14 cellular contexts compared by ENCODE assay signal in genomic region chr7:4006687-4007086, GRCh38.
A peak's percentile ranks its signal among the peaks of the same experiment; 100 is the strongest.
DNase-seq lines count a peak whose midpoint lies in the region; ATAC-seq, FAIRE-seq and TF ChIP-seq lines count a peak whose summit lies in the region.
"Had no signal": no experiment of that assay in that cellular context is flagged by ENCODE, and none has a peak within 500 bp of the region (broad histone marks: within the 10 kb centered on the region; RNA-seq: fewer than 3 reads in every experiment).

No MANE protein-coding gene starts in this region.

- TF ChIP-seq CTCF in right atrium auricular region (IDR thresholded peaks at IDR 0.05): no peak

- H3K9me3 ChIP-seq in small intestine (ENCODE audit: control insufficient read depth, low read depth) (no peaks in the 10 kb centered on the region), right atrium auricular region (no peaks in the 10 kb centered on the region)
- H3K9me3 ChIP-seq: adrenal gland, stomach had no signal

- ATAC-seq in left colon: no peak
- ATAC-seq: naive thymus-derived CD8-positive, alpha-beta T cell; T-helper 17 cell had no signal

- no peak for FAIRE-seq in small intestine (lab: Jason Lieb, UNC)
- FAIRE-seq: endometrium had no signal

- H3K4me3 ChIP-seq in small intestine (ENCODE audit: low read depth in 1 of 2, low read length in 2 of 2): no peak overlapping the region
- no peak overlapping the region for H3K4me3 ChIP-seq in right atrium auricular region
- H3K4me3 ChIP-seq: adrenal gland, stomach had no signal

- H3K4me1 ChIP-seq in small intestine (ENCODE audit: control insufficient read depth in 2 of 2, insufficient read depth in 1 of 2, low read depth in 1 of 2, low read length in 1 of 2): no peaks in the 10 kb centered on the region
- no peaks in the 10 kb centered on the region for H3K4me1 ChIP-seq in right atrium auricular region
- H3K4me1 ChIP-seq: adrenal gland, stomach had no signal

- H3K36me3 ChIP-seq in small intestine (ENCODE audit: control insufficient read depth in 2 of 2, insufficient read depth in 2 of 2, low read length in 2 of 2) (no peaks in the 10 kb centered on the region), right atrium auricular region (no peaks in the 10 kb centered on the region)
- H3K36me3 ChIP-seq: adrenal gland, stomach had no signal

- WGBS in small intestine, 3 donors: 22 to 52% (median 35%) methylated on average over 11 of the region's 11 CpGs

- intact Hi-C loops in left colon (cut with DNase I, micrococcal nuclease): no loop called here

- H3K27ac ChIP-seq in epithelial cell of prostate (peak overlapping the region; percentile 33), small intestine (ENCODE audit: low read depth in 1 of 2, low read length in 1 of 2) (no peak overlapping the region), right atrium auricular region (no peak overlapping the region)
- H3K27ac ChIP-seq: adrenal gland, stomach had no signal

- H3K27me3 ChIP-seq in small intestine (ENCODE audit: control insufficient read depth in 2 of 2, insufficient read depth in 2 of 2, low read length in 2 of 2): no peaks in the 10 kb centered on the region
- no peaks in the 10 kb centered on the region for H3K27me3 ChIP-seq in right atrium auricular region
- H3K27me3 ChIP-seq: stomach had no signal

- DNase-seq in M059J (ENCODE audit: low read depth) (peak; percentile 7), NCI-H526 (lab: John Stamatoyannopoulos, UW) (peak; percentile 79 to 89), epithelial cell of prostate (ENCODE audit: low read depth, low spot score) (peak; percentile 26), small intestine (peak; percentile 64), right atrium auricular region (ENCODE audit: low spot score) (no peak), amniotic stem cell (lab: John Stamatoyannopoulos, UW) (no peak), left colon (no peak)
- DNase-seq in activated CD4-positive, alpha-beta T cell treated with anti-CD3 and anti-CD28 coated beads for 48 hours: no peak
- DNase-seq: naive thymus-derived CD8-positive, alpha-beta T cell; NCI-H524; stomach; T-helper 17 cell had no signal

Comparison
In these comparisons a context has a peak if more than half of its experiments do, and no peak if none do; other contexts are left out.
1. DNase-seq: peak in M059J (single experiment), NCI-H526 (2 of 2), epithelial cell of prostate (single experiment) and small intestine (single experiment); none in right atrium auricular region (single experiment), amniotic stem cell (single experiment), left colon (0 of 2) and activated CD4-positive, alpha-beta T cell treated with anti-CD3 and anti-CD28 coated beads for 48 hours (single experiment).